1 cellular context compared by ENCODE assay signal in the genomic region with DNA sequence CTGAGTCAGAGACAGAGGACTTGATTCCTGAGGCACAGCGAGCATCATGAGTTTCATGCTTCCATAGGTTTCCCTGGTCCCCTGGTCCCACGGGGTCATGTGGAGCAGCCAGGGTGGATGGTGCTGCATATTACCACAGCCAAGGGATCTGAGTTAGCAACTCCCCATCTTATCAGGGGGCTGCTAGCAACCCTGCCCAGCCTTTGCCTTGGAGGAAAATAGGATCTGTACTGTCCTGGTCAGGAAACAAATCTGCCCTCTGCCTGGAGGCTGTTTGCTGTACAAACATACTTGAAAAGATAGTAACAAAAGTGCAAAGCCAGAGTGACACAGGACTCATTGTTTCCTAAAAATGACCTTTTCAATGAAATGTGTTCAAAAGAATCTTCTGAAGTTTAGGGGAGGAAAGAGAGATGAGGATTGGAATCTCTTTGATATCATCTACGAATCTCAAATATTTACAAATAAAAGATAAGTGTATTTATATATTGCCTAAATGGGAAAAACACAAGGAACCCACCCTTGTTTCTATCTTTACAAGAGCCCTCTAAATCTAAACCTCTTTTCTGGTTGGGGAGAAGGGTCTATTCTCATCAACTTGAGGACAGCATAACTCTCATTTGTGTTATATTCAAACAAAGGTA.
A peak's percentile ranks its signal among the peaks of the same experiment; 100 is the strongest.
TF ChIP-seq lines count a peak whose summit lies in the region.

No MANE protein-coding gene starts in this region.

TF ChIP-seq in HepG2, 621 proteins besides CTCF, POLR2A, EP300 and RAD21 (continued from another document and continues in another):
- TF ChIP-seq, protein P1, sequence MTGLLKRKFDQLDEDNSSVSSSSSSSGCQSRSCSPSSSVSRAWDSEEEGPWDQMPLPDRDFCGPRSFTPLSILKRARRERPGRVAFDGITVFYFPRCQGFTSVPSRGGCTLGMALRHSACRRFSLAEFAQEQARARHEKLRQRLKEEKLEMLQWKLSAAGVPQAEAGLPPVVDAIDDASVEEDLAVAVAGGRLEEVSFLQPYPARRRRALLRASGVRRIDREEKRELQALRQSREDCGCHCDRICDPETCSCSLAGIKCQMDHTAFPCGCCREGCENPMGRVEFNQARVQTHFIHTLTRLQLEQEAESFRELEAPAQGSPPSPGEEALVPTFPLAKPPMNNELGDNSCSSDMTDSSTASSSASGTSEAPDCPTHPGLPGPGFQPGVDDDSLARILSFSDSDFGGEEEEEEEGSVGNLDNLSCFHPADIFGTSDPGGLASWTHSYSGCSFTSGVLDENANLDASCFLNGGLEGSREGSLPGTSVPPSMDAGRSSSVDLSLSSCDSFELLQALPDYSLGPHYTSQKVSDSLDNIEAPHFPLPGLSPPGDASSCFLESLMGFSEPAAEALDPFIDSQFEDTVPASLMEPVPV (CRISPR knock-in tag; IDR thresholded peaks at IDR 0.05) = no peak
- TF ChIP-seq ZNF550 (CRISPR knock-in tag; IDR thresholded peaks at IDR 0.05; ENCODE audit: borderline replicate concordance) (no peak), ZNF296 (CRISPR knock-in tag; conservative IDR thresholded peaks at IDR 0.05) (no peak), ZNF234 (CRISPR knock-in tag; conservative IDR thresholded peaks at IDR 0.05) (no peak), ZNF841 (CRISPR knock-in tag; IDR thresholded peaks at IDR 0.05; ENCODE audit: borderline replicate concordance) (no peak), SSRP1 (CRISPR knock-in tag; IDR thresholded peaks at IDR 0.05) (no peak), ZBTB7B (CRISPR knock-in tag; IDR thresholded peaks at IDR 0.05) (peak; percentile 96), ARNT2 (CRISPR knock-in tag; IDR thresholded peaks at IDR 0.05; ENCODE audit: low read depth) (no peak), FIP1L1 (IDR thresholded peaks at IDR 0.05; ENCODE audit: borderline replicate concordance, insufficient read depth, low read depth, low read length) (no peak), SIN3B (IDR thresholded peaks at IDR 0.05; ENCODE audit: low read length) (no peak), MEIS2 (CRISPR knock-in tag; IDR thresholded peaks at IDR 0.05) (no peak), HOXA5 (CRISPR knock-in tag; IDR thresholded peaks at IDR 0.05) (no peak; the same call in 1 of the 2 replicates), ZNF672 (CRISPR knock-in tag; IDR thresholded peaks at IDR 0.05) (no peak), ZNF720 (CRISPR knock-in tag; IDR thresholded peaks at IDR 0.05) (no peak), AGO2 (optimal IDR thresholded peaks at IDR 0.05; ENCODE audit: low read depth, low read length) (no peak), CAMTA2 (CRISPR knock-in tag; IDR thresholded peaks at IDR 0.05; ENCODE audit: borderline replicate concordance) (no peak), ZNF468 (CRISPR knock-in tag; IDR thresholded peaks at IDR 0.05) (no peak), HOXA9 (CRISPR knock-in tag; IDR thresholded peaks at IDR 0.05; ENCODE audit: borderline replicate concordance) (no peak), TOPORS (CRISPR knock-in tag; IDR thresholded peaks at IDR 0.05) (no peak), RAD51 (IDR thresholded peaks at IDR 0.05; ENCODE audit: borderline replicate concordance) (no peak), HDAC6 (IDR thresholded peaks at IDR 0.05; ENCODE audit: low read depth, low read length) (no peak), HDAC1 (CRISPR knock-in tag; IDR thresholded peaks at IDR 0.05) (peak; percentile 92), NCOA1 (CRISPR knock-in tag; IDR thresholded peaks at IDR 0.05) (no peak; the same call in 1 of the 2 replicates), ZNF224 (CRISPR knock-in tag; IDR thresholded peaks at IDR 0.05) (no peak), MEF2D (CRISPR knock-in tag; IDR thresholded peaks at IDR 0.05) (peak; percentile 56; the same call in 1 of the 2 replicates), ZKSCAN5 (CRISPR knock-in tag; IDR thresholded peaks at IDR 0.05) (no peak), RBM39 (IDR thresholded peaks at IDR 0.05; ENCODE audit: low read depth, low read length, poor library complexity, severe bottlenecking) (no peak)
- TF ChIP-seq, protein P2, sequence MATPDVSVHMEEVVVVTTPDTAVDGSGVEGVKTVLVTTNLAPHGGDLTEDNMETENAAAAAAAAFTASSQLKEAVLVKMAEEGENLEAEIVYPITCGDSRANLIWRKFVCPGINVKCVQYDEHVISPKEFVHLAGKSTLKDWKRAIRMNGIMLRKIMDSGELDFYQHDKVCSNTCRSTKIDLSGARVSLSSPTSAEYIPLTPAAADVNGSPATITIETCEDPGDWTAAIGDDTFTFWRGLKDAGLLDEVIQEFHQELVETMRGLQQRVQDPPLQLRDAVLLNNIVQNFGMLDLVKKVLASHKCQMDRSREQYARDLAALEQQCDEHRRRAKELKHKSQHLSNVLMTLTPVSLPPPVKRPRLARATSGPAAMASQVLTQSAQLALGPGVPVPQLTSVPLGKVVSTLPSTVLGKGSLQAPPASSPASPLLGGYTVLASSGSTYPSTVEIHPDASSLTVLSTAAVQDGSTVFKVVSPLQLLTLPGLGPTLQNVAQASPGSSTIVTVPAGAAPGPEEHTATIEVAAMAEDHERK (CRISPR knock-in tag; IDR thresholded peaks at IDR 0.05; ENCODE audit: low read depth) = no peak
- TF ChIP-seq, protein P3, sequence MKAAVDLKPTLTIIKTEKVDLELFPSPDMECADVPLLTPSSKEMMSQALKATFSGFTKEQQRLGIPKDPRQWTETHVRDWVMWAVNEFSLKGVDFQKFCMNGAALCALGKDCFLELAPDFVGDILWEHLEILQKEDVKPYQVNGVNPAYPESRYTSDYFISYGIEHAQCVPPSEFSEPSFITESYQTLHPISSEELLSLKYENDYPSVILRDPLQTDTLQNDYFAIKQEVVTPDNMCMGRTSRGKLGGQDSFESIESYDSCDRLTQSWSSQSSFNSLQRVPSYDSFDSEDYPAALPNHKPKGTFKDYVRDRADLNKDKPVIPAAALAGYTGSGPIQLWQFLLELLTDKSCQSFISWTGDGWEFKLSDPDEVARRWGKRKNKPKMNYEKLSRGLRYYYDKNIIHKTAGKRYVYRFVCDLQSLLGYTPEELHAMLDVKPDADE (CRISPR knock-in tag; IDR thresholded peaks at IDR 0.05) = no peak
- TF ChIP-seq, protein P4, sequence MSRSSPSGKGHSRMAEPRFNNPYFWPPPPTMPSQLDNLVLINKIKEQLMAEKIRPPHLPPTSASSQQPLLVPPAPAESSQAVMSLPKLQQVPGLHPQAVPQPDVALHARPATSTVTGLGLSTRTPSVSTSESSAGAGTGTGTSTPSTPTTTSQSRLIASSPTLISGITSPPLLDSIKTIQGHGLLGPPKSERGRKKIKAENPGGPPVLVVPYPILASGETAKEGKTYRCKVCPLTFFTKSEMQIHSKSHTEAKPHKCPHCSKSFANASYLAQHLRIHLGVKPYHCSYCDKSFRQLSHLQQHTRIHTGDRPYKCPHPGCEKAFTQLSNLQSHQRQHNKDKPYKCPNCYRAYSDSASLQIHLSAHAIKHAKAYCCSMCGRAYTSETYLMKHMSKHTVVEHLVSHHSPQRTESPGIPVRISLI (CRISPR knock-in tag; IDR thresholded peaks at IDR 0.05; ENCODE audit: borderline replicate concordance) = no peak
- TF ChIP-seq, protein P5, sequence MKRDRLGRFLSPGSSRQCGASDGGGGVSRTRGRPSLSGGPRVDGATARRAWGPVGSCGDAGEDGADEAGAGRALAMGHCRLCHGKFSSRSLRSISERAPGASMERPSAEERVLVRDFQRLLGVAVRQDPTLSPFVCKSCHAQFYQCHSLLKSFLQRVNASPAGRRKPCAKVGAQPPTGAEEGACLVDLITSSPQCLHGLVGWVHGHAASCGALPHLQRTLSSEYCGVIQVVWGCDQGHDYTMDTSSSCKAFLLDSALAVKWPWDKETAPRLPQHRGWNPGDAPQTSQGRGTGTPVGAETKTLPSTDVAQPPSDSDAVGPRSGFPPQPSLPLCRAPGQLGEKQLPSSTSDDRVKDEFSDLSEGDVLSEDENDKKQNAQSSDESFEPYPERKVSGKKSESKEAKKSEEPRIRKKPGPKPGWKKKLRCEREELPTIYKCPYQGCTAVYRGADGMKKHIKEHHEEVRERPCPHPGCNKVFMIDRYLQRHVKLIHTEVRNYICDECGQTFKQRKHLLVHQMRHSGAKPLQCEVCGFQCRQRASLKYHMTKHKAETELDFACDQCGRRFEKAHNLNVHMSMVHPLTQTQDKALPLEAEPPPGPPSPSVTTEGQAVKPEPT (CRISPR knock-in tag; IDR thresholded peaks at IDR 0.05; ENCODE audit: low read depth) = no peak
- TF ChIP-seq, protein P6, sequence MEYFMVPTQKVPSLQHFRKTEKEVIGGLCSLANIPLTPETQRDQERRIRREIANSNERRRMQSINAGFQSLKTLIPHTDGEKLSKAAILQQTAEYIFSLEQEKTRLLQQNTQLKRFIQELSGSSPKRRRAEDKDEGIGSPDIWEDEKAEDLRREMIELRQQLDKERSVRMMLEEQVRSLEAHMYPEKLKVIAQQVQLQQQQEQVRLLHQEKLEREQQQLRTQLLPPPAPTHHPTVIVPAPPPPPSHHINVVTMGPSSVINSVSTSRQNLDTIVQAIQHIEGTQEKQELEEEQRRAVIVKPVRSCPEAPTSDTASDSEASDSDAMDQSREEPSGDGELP (IDR thresholded peaks at IDR 0.05; ENCODE audit: borderline replicate concordance, low read depth) = peak; percentile 11; the same call in 1 of the 2 replicates
- TF ChIP-seq, protein P7, sequence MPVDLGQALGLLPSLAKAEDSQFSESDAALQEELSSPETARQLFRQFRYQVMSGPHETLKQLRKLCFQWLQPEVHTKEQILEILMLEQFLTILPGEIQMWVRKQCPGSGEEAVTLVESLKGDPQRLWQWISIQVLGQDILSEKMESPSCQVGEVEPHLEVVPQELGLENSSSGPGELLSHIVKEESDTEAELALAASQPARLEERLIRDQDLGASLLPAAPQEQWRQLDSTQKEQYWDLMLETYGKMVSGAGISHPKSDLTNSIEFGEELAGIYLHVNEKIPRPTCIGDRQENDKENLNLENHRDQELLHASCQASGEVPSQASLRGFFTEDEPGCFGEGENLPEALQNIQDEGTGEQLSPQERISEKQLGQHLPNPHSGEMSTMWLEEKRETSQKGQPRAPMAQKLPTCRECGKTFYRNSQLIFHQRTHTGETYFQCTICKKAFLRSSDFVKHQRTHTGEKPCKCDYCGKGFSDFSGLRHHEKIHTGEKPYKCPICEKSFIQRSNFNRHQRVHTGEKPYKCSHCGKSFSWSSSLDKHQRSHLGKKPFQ (CRISPR knock-in tag; IDR thresholded peaks at IDR 0.05; ENCODE audit: insufficient replicate concordance) = no peak
- TF ChIP-seq, protein P8, sequence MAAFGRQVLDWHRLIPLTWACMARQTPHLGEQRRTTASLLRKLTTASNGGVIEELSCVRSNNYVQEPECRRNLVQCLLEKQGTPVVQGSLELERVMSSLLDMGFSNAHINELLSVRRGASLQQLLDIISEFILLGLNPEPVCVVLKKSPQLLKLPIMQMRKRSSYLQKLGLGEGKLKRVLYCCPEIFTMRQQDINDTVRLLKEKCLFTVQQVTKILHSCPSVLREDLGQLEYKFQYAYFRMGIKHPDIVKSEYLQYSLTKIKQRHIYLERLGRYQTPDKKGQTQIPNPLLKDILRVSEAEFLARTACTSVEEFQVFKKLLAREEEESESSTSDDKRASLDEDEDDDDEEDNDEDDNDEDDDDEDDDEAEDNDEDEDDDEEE (CRISPR knock-in tag; IDR thresholded peaks at IDR 0.05) = no peak
- TF ChIP-seq, protein P9, sequence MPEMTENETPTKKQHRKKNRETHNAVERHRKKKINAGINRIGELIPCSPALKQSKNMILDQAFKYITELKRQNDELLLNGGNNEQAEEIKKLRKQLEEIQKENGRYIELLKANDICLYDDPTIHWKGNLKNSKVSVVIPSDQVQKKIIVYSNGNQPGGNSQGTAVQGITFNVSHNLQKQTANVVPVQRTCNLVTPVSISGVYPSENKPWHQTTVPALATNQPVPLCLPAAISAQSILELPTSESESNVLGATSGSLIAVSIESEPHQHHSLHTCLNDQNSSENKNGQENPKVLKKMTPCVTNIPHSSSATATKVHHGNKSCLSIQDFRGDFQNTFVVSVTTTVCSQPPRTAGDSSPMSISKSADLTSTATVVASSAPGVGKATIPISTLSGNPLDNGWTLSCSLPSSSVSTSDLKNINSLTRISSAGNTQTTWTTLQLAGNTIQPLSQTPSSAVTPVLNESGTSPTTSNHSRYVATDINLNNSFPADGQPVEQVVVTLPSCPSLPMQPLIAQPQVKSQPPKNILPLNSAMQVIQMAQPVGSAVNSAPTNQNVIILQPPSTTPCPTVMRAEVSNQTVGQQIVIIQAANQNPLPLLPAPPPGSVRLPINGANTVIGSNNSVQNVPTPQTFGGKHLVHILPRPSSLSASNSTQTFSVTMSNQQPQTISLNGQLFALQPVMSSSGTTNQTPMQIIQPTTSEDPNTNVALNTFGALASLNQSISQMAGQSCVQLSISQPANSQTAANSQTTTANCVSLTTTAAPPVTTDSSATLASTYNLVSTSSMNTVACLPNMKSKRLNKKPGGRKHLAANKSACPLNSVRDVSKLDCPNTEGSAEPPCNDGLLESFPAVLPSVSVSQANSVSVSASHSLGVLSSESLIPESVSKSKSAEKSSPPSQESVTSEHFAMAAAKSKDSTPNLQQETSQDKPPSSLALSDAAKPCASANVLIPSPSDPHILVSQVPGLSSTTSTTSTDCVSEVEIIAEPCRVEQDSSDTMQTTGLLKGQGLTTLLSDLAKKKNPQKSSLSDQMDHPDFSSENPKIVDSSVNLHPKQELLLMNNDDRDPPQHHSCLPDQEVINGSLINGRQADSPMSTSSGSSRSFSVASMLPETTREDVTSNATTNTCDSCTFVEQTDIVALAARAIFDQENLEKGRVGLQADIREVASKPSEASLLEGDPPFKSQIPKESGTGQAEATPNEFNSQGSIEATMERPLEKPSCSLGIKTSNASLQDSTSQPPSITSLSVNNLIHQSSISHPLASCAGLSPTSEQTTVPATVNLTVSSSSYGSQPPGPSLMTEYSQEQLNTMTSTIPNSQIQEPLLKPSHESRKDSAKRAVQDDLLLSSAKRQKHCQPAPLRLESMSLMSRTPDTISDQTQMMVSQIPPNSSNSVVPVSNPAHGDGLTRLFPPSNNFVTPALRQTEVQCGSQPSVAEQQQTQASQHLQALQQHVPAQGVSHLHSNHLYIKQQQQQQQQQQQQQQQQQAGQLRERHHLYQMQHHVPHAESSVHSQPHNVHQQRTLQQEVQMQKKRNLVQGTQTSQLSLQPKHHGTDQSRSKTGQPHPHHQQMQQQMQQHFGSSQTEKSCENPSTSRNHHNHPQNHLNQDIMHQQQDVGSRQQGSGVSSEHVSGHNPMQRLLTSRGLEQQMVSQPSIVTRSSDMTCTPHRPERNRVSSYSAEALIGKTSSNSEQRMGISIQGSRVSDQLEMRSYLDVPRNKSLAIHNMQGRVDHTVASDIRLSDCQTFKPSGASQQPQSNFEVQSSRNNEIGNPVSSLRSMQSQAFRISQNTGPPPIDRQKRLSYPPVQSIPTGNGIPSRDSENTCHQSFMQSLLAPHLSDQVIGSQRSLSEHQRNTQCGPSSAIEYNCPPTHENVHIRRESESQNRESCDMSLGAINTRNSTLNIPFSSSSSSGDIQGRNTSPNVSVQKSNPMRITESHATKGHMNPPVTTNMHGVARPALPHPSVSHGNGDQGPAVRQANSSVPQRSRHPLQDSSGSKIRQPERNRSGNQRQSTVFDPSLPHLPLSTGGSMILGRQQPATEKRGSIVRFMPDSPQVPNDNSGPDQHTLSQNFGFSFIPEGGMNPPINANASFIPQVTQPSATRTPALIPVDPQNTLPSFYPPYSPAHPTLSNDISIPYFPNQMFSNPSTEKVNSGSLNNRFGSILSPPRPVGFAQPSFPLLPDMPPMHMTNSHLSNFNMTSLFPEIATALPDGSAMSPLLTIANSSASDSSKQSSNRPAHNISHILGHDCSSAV (CRISPR knock-in tag; IDR thresholded peaks at IDR 0.05; ENCODE audit: borderline replicate concordance) = no peak
- TF ChIP-seq, protein P10, sequence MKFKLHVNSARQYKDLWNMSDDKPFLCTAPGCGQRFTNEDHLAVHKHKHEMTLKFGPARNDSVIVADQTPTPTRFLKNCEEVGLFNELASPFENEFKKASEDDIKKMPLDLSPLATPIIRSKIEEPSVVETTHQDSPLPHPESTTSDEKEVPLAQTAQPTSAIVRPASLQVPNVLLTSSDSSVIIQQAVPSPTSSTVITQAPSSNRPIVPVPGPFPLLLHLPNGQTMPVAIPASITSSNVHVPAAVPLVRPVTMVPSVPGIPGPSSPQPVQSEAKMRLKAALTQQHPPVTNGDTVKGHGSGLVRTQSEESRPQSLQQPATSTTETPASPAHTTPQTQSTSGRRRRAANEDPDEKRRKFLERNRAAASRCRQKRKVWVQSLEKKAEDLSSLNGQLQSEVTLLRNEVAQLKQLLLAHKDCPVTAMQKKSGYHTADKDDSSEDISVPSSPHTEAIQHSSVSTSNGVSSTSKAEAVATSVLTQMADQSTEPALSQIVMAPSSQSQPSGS (CRISPR knock-in tag; IDR thresholded peaks at IDR 0.05) = peak; percentile 58; the same call in 1 of the 2 replicates
